ENCODE assay signal across 1 cellular context in the genomic region with DNA sequence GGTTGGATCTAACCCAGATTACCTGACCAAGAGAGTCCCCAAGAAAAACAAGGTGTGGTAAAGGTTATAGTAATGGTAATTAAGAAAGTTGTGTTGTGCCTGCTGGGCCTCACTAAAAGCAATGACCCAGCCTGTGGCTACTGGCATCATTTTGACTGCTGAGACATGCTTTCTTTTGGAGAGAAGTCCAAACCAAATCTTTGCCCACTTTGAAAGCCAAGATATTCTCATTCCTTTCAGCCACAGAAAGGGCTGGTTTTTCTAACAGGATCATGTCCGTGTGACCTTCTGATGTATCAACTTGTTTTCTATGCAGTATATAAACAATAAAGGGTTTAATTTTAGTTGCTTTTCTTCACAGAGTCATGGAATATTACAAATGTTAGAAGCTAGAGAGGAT.
TF ChIP-seq lines count a peak whose summit lies in the region.

No MANE protein-coding gene starts in this region.

TF ChIP-seq in IMR-90, 13 proteins besides CTCF, POLR2A, EP300 and RAD21 (continued from another document):
- TF ChIP-seq RCOR1 (IDR thresholded peaks at IDR 0.05; ENCODE audit: insufficient replicate concordance, low read length) (no peak), USF2 (IDR thresholded peaks at IDR 0.05; ENCODE audit: low read depth, low read length) (no peak), NFE2L2 (IDR thresholded peaks at IDR 0.05; ENCODE audit: low read depth, low read length) (no peak), RFX5 (IDR thresholded peaks at IDR 0.05; ENCODE audit: low read depth, low read length) (no peak), BHLHE40 (IDR thresholded peaks at IDR 0.05; ENCODE audit: low read depth, low read length) (no peak)
